In genomic region chr16:75578212-75578611, GRCh38 we compare ENCODE assay signal across 1 cellular context.
TF ChIP-seq lines count a peak whose summit lies in the region.

No MANE protein-coding gene starts in this region.

TF ChIP-seq in K562, 482 proteins besides CTCF, POLR2A, EP300 and RAD21 (continued from another document and continues in another):
- TF ChIP-seq, protein P1, sequence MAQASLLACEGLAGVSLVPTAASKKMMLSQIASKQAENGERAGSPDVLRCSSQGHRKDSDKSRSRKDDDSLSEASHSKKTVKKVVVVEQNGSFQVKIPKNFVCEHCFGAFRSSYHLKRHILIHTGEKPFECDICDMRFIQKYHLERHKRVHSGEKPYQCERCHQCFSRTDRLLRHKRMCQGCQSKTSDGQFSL (CRISPR knock-in tag; IDR thresholded peaks at IDR 0.05) = no peak
- TF ChIP-seq, protein P1 (tag; IDR thresholded peaks at IDR 0.05) = no peak
- TF ChIP-seq ARID1B (IDR thresholded peaks at IDR 0.05) = peak; percentile 92
- TF ChIP-seq, protein P2, sequence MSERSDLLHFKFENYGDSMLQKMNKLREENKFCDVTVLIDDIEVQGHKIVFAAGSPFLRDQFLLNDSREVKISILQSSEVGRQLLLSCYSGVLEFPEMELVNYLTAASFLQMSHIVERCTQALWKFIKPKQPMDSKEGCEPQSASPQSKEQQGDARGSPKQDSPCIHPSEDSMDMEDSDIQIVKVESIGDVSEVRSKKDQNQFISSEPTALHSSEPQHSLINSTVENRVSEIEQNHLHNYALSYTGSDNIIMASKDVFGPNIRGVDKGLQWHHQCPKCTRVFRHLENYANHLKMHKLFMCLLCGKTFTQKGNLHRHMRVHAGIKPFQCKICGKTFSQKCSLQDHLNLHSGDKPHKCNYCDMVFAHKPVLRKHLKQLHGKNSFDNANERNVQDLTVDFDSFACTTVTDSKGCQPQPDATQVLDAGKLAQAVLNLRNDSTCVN (CRISPR knock-in tag; IDR thresholded peaks at IDR 0.05) = no peak
- TF ChIP-seq KLF1 (tag; IDR thresholded peaks at IDR 0.05) = peak; percentile 68; the same call in 1 of the 2 replicates
- TF ChIP-seq, protein P3, sequence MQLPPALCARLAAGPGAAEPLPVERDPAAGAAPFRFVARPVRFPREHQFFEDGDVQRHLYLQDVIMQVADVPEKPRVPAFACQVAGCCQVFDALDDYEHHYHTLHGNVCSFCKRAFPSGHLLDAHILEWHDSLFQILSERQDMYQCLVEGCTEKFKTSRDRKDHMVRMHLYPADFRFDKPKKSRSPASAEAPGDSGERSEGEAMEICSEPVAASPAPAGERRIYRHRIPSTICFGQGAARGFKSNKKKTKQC (CRISPR knock-in tag; IDR thresholded peaks at IDR 0.05) = no peak
- TF ChIP-seq THRB (CRISPR knock-in tag; conservative IDR thresholded peaks at IDR 0.05) = no peak
- TF ChIP-seq, protein P4, sequence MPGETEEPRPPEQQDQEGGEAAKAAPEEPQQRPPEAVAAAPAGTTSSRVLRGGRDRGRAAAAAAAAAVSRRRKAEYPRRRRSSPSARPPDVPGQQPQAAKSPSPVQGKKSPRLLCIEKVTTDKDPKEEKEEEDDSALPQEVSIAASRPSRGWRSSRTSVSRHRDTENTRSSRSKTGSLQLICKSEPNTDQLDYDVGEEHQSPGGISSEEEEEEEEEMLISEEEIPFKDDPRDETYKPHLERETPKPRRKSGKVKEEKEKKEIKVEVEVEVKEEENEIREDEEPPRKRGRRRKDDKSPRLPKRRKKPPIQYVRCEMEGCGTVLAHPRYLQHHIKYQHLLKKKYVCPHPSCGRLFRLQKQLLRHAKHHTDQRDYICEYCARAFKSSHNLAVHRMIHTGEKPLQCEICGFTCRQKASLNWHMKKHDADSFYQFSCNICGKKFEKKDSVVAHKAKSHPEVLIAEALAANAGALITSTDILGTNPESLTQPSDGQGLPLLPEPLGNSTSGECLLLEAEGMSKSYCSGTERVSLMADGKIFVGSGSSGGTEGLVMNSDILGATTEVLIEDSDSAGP (CRISPR knock-in tag; IDR thresholded peaks at IDR 0.05) = no peak
- TF ChIP-seq POLR2AphosphoS5 (IDR thresholded peaks at IDR 0.05; ENCODE audit: control insufficient read depth, insufficient read depth, low read depth, low read length) = peak; percentile 50; the same call in 1 of the 2 replicates
- TF ChIP-seq HBP1 (CRISPR knock-in tag; IDR thresholded peaks at IDR 0.05) = no peak
- TF ChIP-seq, protein P5, sequence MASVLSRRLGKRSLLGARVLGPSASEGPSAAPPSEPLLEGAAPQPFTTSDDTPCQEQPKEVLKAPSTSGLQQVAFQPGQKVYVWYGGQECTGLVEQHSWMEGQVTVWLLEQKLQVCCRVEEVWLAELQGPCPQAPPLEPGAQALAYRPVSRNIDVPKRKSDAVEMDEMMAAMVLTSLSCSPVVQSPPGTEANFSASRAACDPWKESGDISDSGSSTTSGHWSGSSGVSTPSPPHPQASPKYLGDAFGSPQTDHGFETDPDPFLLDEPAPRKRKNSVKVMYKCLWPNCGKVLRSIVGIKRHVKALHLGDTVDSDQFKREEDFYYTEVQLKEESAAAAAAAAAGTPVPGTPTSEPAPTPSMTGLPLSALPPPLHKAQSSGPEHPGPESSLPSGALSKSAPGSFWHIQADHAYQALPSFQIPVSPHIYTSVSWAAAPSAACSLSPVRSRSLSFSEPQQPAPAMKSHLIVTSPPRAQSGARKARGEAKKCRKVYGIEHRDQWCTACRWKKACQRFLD (CRISPR knock-in tag; IDR thresholded peaks at IDR 0.05) = no peak
- TF ChIP-seq ZBTB1 (CRISPR knock-in tag; IDR thresholded peaks at IDR 0.05; ENCODE audit: borderline replicate concordance, low read depth) = no peak
- no peak for TF ChIP-seq USF2 (CRISPR knock-in tag; IDR thresholded peaks at IDR 0.05)
- no peak for TF ChIP-seq PURB (CRISPR knock-in tag; IDR thresholded peaks at IDR 0.05; ENCODE audit: low read depth)
- TF ChIP-seq TOE1 (IDR thresholded peaks at IDR 0.05; ENCODE audit: borderline replicate concordance) = no peak
- no peak for TF ChIP-seq TOE1 (CRISPR knock-in tag; IDR thresholded peaks at IDR 0.05; ENCODE audit: borderline replicate concordance, low read depth)
- no peak for TF ChIP-seq SAFB (IDR thresholded peaks at IDR 0.05; ENCODE audit: borderline replicate concordance, low read depth, low read length)
- TF ChIP-seq ZNF347 (CRISPR knock-in tag; IDR thresholded peaks at IDR 0.05; ENCODE audit: low read depth) = no peak
- no peak for TF ChIP-seq LCOR (CRISPR knock-in tag; IDR thresholded peaks at IDR 0.05)
- no peak for TF ChIP-seq RERE (CRISPR knock-in tag; IDR thresholded peaks at IDR 0.05; ENCODE audit: borderline replicate concordance)
- TF ChIP-seq HINFP (tag; conservative IDR thresholded peaks at IDR 0.05; ENCODE audit: low read depth) = no peak
- no peak for TF ChIP-seq CBX5 (IDR thresholded peaks at IDR 0.05; ENCODE audit: borderline replicate concordance, low read depth)
- peak in 1 of 2 experiments; percentile 29; a peak in 1 of 4 replicates for TF ChIP-seq TBL1XR1 (IDR thresholded peaks at IDR 0.05; ENCODE audit: low read length in 2 of 2)
- no peak for TF ChIP-seq SIN3B (IDR thresholded peaks at IDR 0.05; ENCODE audit: low read depth)
- no peak for TF ChIP-seq ZC3H8 (IDR thresholded peaks at IDR 0.05)
- TF ChIP-seq ZNF263 (CRISPR knock-in tag; IDR thresholded peaks at IDR 0.05; ENCODE audit: borderline replicate concordance) = no peak
- TF ChIP-seq, protein P6, sequence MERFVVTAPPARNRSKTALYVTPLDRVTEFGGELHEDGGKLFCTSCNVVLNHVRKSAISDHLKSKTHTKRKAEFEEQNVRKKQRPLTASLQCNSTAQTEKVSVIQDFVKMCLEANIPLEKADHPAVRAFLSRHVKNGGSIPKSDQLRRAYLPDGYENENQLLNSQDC (CRISPR knock-in tag; IDR thresholded peaks at IDR 0.05) = no peak
- TF ChIP-seq MXI1 (IDR thresholded peaks at IDR 0.05; ENCODE audit: low read depth, low read length) = no peak
- no peak for TF ChIP-seq POLR2B (IDR thresholded peaks at IDR 0.05; ENCODE audit: low read depth, partially characterized antibody)
- TF ChIP-seq ZNF780A (CRISPR knock-in tag; IDR thresholded peaks at IDR 0.05) = no peak
- peak; percentile 84 for TF ChIP-seq NCOR1 (IDR thresholded peaks at IDR 0.05)
- TF ChIP-seq NR2C1 (IDR thresholded peaks at IDR 0.05) = no peak
- TF ChIP-seq NR2C1 (tag; IDR thresholded peaks at IDR 0.05) = no peak
- TF ChIP-seq ESRRA (IDR thresholded peaks at IDR 0.05; ENCODE audit: borderline replicate concordance, low read depth) = peak; percentile 26; the same call in 1 of the 2 replicates
- no peak for TF ChIP-seq RBM14 (IDR thresholded peaks at IDR 0.05; ENCODE audit: borderline replicate concordance, insufficient read depth, low read depth, low read length)
- peak; percentile 17 to 55; a peak in 1 of 4 replicates for TF ChIP-seq TRIM24 (IDR thresholded peaks at IDR 0.05)
- no peak for TF ChIP-seq ZNF316 (IDR thresholded peaks at IDR 0.05)
- no peak for TF ChIP-seq E2F4 (CRISPR knock-in tag; IDR thresholded peaks at IDR 0.05; ENCODE audit: low read depth)
- TF ChIP-seq NCOA4 (IDR thresholded peaks at IDR 0.05; ENCODE audit: partially characterized antibody) = no peak
- no peak for TF ChIP-seq NR2F6 (CRISPR knock-in tag; IDR thresholded peaks at IDR 0.05)
- no peak for TF ChIP-seq ZNF23 (CRISPR knock-in tag; IDR thresholded peaks at IDR 0.05)
- TF ChIP-seq, protein P7, sequence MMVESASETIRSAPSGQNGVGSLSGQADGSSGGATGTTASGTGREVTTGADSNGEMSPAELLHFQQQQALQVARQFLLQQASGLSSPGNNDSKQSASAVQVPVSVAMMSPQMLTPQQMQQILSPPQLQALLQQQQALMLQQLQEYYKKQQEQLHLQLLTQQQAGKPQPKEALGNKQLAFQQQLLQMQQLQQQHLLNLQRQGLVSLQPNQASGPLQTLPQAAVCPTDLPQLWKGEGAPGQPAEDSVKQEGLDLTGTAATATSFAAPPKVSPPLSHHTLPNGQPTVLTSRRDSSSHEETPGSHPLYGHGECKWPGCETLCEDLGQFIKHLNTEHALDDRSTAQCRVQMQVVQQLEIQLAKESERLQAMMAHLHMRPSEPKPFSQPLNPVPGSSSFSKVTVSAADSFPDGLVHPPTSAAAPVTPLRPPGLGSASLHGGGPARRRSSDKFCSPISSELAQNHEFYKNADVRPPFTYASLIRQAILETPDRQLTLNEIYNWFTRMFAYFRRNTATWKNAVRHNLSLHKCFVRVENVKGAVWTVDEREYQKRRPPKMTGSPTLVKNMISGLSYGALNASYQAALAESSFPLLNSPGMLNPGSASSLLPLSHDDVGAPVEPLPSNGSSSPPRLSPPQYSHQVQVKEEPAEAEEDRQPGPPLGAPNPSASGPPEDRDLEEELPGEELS (CRISPR knock-in tag; IDR thresholded peaks at IDR 0.05; ENCODE audit: borderline replicate concordance) = no peak
- no peak for TF ChIP-seq NFE2 (IDR thresholded peaks at IDR 0.05; ENCODE audit: low read depth)
- no peak for TF ChIP-seq CREM (IDR thresholded peaks at IDR 0.05; ENCODE audit: low read depth)
